ENCODE assay signal across 8 cellular contexts in genomic region chr1:1615256-1616044, GRCh38. TPM values are rescaled to one million over a fixed set of nuclear protein-coding genes. Genes with fewer than 3 reads are reported as not detected.
DNase-seq lines count a peak whose midpoint lies in the region; ATAC-seq and TF ChIP-seq lines count a peak whose summit lies in the region.

Gene MIB2 (plus strand): TSS chr1:1615500. CDS start chr1:1623453, 7,953 bp downstream.

- H3K4me1 ChIP-seq in PC-9 (replicated peaks; ENCODE audit: insufficient read depth) (peaks cover 21% of the 10 kb centered on the region), mucosa of rectum (ENCODE audit: control insufficient read depth in 2 of 2, insufficient read depth in 2 of 2, low read length in 2 of 2) (peaks cover 21 to 23% of the 10 kb centered on the region in 2 donors)

- H2AFZ ChIP-seq in PC-9, result peak within 1 kb of the TSS; percentile 96

- intact Hi-C loops in PC-9 (cut with micrococcal nuclease; ENCODE audit: unreplicated experiment), result no loop called here

- H3K79me2 ChIP-seq in PC-9 (ENCODE audit: low read depth), result peaks cover 29% of the 10 kb centered on the region

- H3K36me3 ChIP-seq in PC-9 (ENCODE audit: low read depth) (no peaks in the 10 kb centered on the region), mucosa of rectum (ENCODE audit: control insufficient read depth in 2 of 2, insufficient read depth in 2 of 2, low read length in 2 of 2) (peaks cover 4% of the 10 kb centered on the region in 2 donors)

- H4K20me1 ChIP-seq in PC-9 (ENCODE audit: insufficient read depth), result peaks cover 14% of the 10 kb centered on the region

- peak; percentile 100 for DNase-seq in DMS153 treated with DMSO at 0.1 percent for 48 hours (lab: John Stamatoyannopoulos, UW; ENCODE audit: unreplicated experiment)
- DNase-seq in PC-9, result peak; percentile 91 to 96
- peak; percentile 99 for DNase-seq in activated T-cell treated with anti-CD3 and anti-CD28 coated beads, Interleukin-2, amount 50 U/mL, for 1 hour
- peak; percentile 99 for DNase-seq in erythroblast (lab: John Stamatoyannopoulos, UW)
- DNase-seq in stimulated activated CD8-positive, alpha-beta memory T cell treated with anti-CD3 and anti-CD28 coated beads, Interleukin-4, amount 100 ng/mL, for 48 hours, result peak; percentile 98

- H3K4me3 ChIP-seq in PC-9 (peak within 1 kb of the TSS; percentile 79), mucosa of rectum (ENCODE audit: low read length in 2 of 2) (peak within 1 kb of the TSS; percentile 85 to 99)

- CTCF ChIA-PET in PC-9 (lab: Charles Lee), result interaction anchor here (0.6 kb wide), 1 partner anchor 294 kb away, joined by 4 read pairs; no protein-coding TSS in a partner anchor

- no peaks in the 10 kb centered on the region for H3K9me2 ChIP-seq in PC-9 (ENCODE audit: insufficient read depth)

- no peak; the same call in 1 of the 2 replicates for TF ChIP-seq RAD21 in Ishikawa (IDR thresholded peaks at IDR 0.05; ENCODE audit: low read depth)

- no TSS peak for BruUV-seq in PC-9 (replicated peaks; lab: Mats Ljungman, UMichigan)

- no peaks in the 10 kb centered on the region for H3K9me3 ChIP-seq in PC-9 (ENCODE audit: insufficient read depth, low read depth)
- no peaks in the 10 kb centered on the region for H3K9me3 ChIP-seq in mucosa of rectum (ENCODE audit: control insufficient read depth in 2 of 2, low read length in 2 of 2)

- peak within 1 kb of the TSS; percentile 90 for H3K27ac ChIP-seq in PC-9
- H3K27ac ChIP-seq in mucosa of rectum (ENCODE audit: low read depth in 2 of 2, low read length in 2 of 2), result peak within 1 kb of the TSS; percentile 100

- peaks cover 16% of the 10 kb centered on the region; the same call in 1 of the 2 replicates for H3F3A ChIP-seq in PC-9 (ENCODE audit: insufficient read depth, low read depth)

- peak; percentile 32; the same call in 1 of the 2 replicates for TF ChIP-seq EP300 in Ishikawa (IDR thresholded peaks at IDR 0.05; ENCODE audit: borderline replicate concordance)

- ATAC-seq in GM21576 (IDR thresholded peaks at IDR 0.05; ENCODE audit: unreplicated experiment), result peak; percentile 82

- H3K9ac ChIP-seq in mucosa of rectum (ENCODE audit: low read depth in 1 of 2, low read length in 2 of 2), result peak within 1 kb of the TSS; percentile 94 to 100

- POLR2A ChIA-PET in PC-9 (lab: Charles Lee; ENCODE audit: unreplicated experiment), result interaction anchor here (0.7 kb wide), 1 partner anchor 340 kb away, joined by 4 read pairs; no protein-coding TSS in a partner anchor

- H3K27me3 ChIP-seq in PC-9 (ENCODE audit: insufficient read depth, low read depth) (no peaks in the 10 kb centered on the region), mucosa of rectum (ENCODE audit: control insufficient read depth in 2 of 2, insufficient read depth in 2 of 2, low read length in 2 of 2) (no peaks in the 10 kb centered on the region)

- no peak for TF ChIP-seq CTCF in PC-9 (conservative IDR thresholded peaks at IDR 0.05)

- TF ChIP-seq POLR2A in erythroblast (IDR thresholded peaks at IDR 0.05; ENCODE audit: low read length), result peak; percentile 83

- peak within 1 kb of the TSS; percentile 96 for H3K4me2 ChIP-seq in PC-9

TF ChIP-seq in Ishikawa, 13 proteins besides CTCF, POLR2A, EP300 and RAD21:
- peak; percentile 34; the same call in 1 of the 2 replicates for TF ChIP-seq USF1 (IDR thresholded peaks at IDR 0.05)
- peak; percentile 78; the same call in 1 of the 2 replicates for TF ChIP-seq ZBTB7A (IDR thresholded peaks at IDR 0.05; ENCODE audit: low read depth)
- TF ChIP-seq TCF12 (IDR thresholded peaks at IDR 0.05; ENCODE audit: low read depth), result no peak
- peak; percentile 85 for TF ChIP-seq EGR1 (IDR thresholded peaks at IDR 0.05)
- TF ChIP-seq FOXM1 (IDR thresholded peaks at IDR 0.05; ENCODE audit: borderline replicate concordance, low read depth), result no peak
- peak; percentile 95 for TF ChIP-seq CREB1 (IDR thresholded peaks at IDR 0.05; ENCODE audit: low read depth)
- TF ChIP-seq TAF1 (IDR thresholded peaks at IDR 0.05; ENCODE audit: low read depth), result peak; percentile 46
- TF ChIP-seq REST (IDR thresholded peaks at IDR 0.05; ENCODE audit: low read depth), result no peak
- no peak for TF ChIP-seq YY1 (IDR thresholded peaks at IDR 0.05; ENCODE audit: low read depth)
- no peak for TF ChIP-seq CEBPB (IDR thresholded peaks at IDR 0.05)
- TF ChIP-seq MAX (IDR thresholded peaks at IDR 0.05), result peak; percentile 55
- no peak for TF ChIP-seq NFIC (IDR thresholded peaks at IDR 0.05)
- TF ChIP-seq TEAD4 (IDR thresholded peaks at IDR 0.05), result no peak

RNA-seq across cellular contexts. Expression of gene MIB2, which starts in this region (rescaled TPM):
- total RNA-seq in PC-9 (2021), result 75.0 and 92.8 TPM in 2 replicates

Comparison
In these comparisons a context has a peak if more than half of its experiments do, and no peak if none do; other contexts are left out.
1. Peak in every context shown above with its lines: DNase-seq, ATAC-seq, H3K4me3 ChIP-seq and H3K27ac ChIP-seq.